In the genomic region with DNA sequence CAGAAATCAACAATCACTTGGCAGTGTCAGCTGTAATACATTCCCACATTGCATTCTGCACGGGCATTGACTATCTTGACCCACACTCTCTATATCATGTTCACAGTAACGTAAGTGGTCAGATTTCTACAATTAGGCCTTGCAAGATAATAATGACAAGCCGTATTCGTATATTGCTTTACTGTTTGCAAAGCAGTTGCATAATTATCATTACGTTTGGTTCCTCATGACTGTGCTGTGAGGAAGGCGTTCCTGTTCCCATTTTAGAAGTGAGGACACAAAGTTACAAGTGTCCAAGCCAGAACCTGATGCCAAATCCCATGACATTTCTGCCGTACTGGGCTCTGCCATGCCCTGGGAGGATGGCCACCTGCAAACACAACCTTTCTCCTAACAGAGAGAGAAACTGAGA, we compare ENCODE assay signal across 11 cellular contexts. TPM values are rescaled to one million over a fixed set of nuclear protein-coding genes. Genes with fewer than 3 reads are reported as not detected.
A peak's percentile ranks its signal among the peaks of the same experiment; 100 is the strongest.
DNase-seq lines count a peak whose midpoint lies in the region; ATAC-seq and TF ChIP-seq lines count a peak whose summit lies in the region.
"Had no signal": no experiment of that assay in that cellular context is flagged by ENCODE, and none has a peak within 500 bp of the region (broad histone marks: within the 10 kb centered on the region; RNA-seq: fewer than 3 reads in every experiment).

No MANE protein-coding gene starts in this region.

- TF ChIP-seq CTCF in lower lobe of right lung (IDR thresholded peaks at IDR 0.05) (no peak), nephron progenitor cell (IDR thresholded peaks at IDR 0.05) (no peak)

- H3K27ac ChIP-seq in lower lobe of right lung (peak overlapping the region; percentile 94), substantia nigra (ENCODE audit: low read depth, low read length, poor library complexity, severe bottlenecking) (peak overlapping the region; percentile 61)

- no peaks in the 10 kb centered on the region for H3K9me3 ChIP-seq in lower lobe of right lung

- no peaks in the 10 kb centered on the region for H3K9me3 Mint-ChIP-seq in dendritic cell treated with granulocyte-macrophage colony-stimulating factor and Interleukin-4, amounts not matched to agents 40 ng/mL and 50 ng/mL, for 4 days
- no peaks in the 10 kb centered on the region for H3K9me3 Mint-ChIP-seq in nephron progenitor cell
- H3K9me3 Mint-ChIP-seq: neural crest cell had no signal

- H3K4me3 ChIP-seq in lower lobe of right lung: no peak overlapping the region

- H3K36me3 Mint-ChIP-seq in dendritic cell treated with granulocyte-macrophage colony-stimulating factor and Interleukin-4, amounts not matched to agents 40 ng/mL and 50 ng/mL, for 4 days (ENCODE audit: low read depth): no peaks in the 10 kb centered on the region
- no peaks in the 10 kb centered on the region for H3K36me3 Mint-ChIP-seq in nephron progenitor cell (ENCODE audit: low read depth)

- intact Hi-C loops in dendritic cell treated with granulocyte-macrophage colony-stimulating factor and Interleukin-4, amounts not matched to agents 40 ng/mL and 50 ng/mL, for 4 days (cut with micrococcal nuclease): loop anchor here (5.0 kb wide), 1 partner anchor 35 kb away; no protein-coding TSS in a partner anchor
- intact Hi-C loops in lower lobe of right lung (cut with DNase I): no loop called here

- H3K4me1 ChIP-seq in lower lobe of right lung: peaks cover 94% of the 10 kb centered on the region

- H3K27me3 Mint-ChIP-seq in dendritic cell treated with granulocyte-macrophage colony-stimulating factor and Interleukin-4, amounts not matched to agents 40 ng/mL and 50 ng/mL, for 4 days: no peaks in the 10 kb centered on the region
- H3K27me3 Mint-ChIP-seq in nephron progenitor cell (ENCODE audit: low read depth, poor library complexity): peaks cover 11% of the 10 kb centered on the region

- peak; percentile 62 to 74 for ATAC-seq in lower lobe of right lung

- no peaks in the 10 kb centered on the region for H3K27me3 ChIP-seq in lower lobe of right lung (ENCODE audit: low read depth)

- no peak overlapping the region for H3K4me3 Mint-ChIP-seq in dendritic cell treated with granulocyte-macrophage colony-stimulating factor and Interleukin-4, amounts not matched to agents 40 ng/mL and 50 ng/mL, for 4 days
- H3K4me3 Mint-ChIP-seq in nephron progenitor cell: no peak overlapping the region
- H3K4me3 Mint-ChIP-seq: neural crest cell had no signal

- H3K4me1 Mint-ChIP-seq in dendritic cell treated with granulocyte-macrophage colony-stimulating factor and Interleukin-4, amounts not matched to agents 40 ng/mL and 50 ng/mL, for 4 days (ENCODE audit: low read depth): peaks cover 59% of the 10 kb centered on the region
- peaks cover 92% of the 10 kb centered on the region for H3K4me1 Mint-ChIP-seq in nephron progenitor cell

- DNase-seq in NCI-H69 (lab: John Stamatoyannopoulos, UW) (peak; percentile 30), lower lobe of right lung (no peak), substantia nigra (lab: John Stamatoyannopoulos, UW) (peak in 19 of 49 donors; percentile 17 to 72 (median 37)), GDM1 (lab: John Stamatoyannopoulos, UW) (no peak), D341Med (ENCODE audit: low spot score) (no peak), nephron progenitor cell (no peak)
- no peak for DNase-seq in stimulated activated naive CD4-positive, alpha-beta T cell treated with Interleukin-2 at 50 U/mL for 16 hours (lab: John Stamatoyannopoulos, UW)
- DNase-seq: effector memory CD4-positive, alpha-beta T cell; MM.1S had no signal

- H3K36me3 ChIP-seq in lower lobe of right lung: no peaks in the 10 kb centered on the region

- H3K27ac Mint-ChIP-seq in dendritic cell treated with granulocyte-macrophage colony-stimulating factor and Interleukin-4, amounts not matched to agents 40 ng/mL and 50 ng/mL, for 4 days: peak overlapping the region; percentile 65
- H3K27ac Mint-ChIP-seq in nephron progenitor cell: no peak overlapping the region

RNA-seq across cellular contexts. Expression of a gene that starts 53.5 kb away (rescaled TPM):
- total RNA-seq in lower lobe of right lung: 24.6 TPM
